ENCODE assay signal across 1 cellular context in genomic region chr18:3062798-3063563, GRCh38.
TF ChIP-seq lines count a peak whose summit lies in the region.

No MANE protein-coding gene starts in this region.

TF ChIP-seq in H1, 55 proteins besides CTCF, POLR2A, EP300 and RAD21 (continued from another document):
- TF ChIP-seq, protein P1, sequence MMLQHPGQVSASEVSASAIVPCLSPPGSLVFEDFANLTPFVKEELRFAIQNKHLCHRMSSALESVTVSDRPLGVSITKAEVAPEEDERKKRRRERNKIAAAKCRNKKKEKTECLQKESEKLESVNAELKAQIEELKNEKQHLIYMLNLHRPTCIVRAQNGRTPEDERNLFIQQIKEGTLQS (IDR thresholded peaks at IDR 0.05; ENCODE audit: insufficient read depth, low read depth, low read length): no peak
- TF ChIP-seq KDM5A (IDR thresholded peaks at IDR 0.05; ENCODE audit: low read length) (no peak), CBX5 (IDR thresholded peaks at IDR 0.05; ENCODE audit: low read depth, low read length) (no peak), KDM4A (IDR thresholded peaks at IDR 0.05; ENCODE audit: low read depth, low read length, severe bottlenecking) (no peak), HDAC2 (IDR thresholded peaks at IDR 0.05; ENCODE audit: borderline replicate concordance in 1 of 2, low read depth in 2 of 2, low read length in 2 of 2) (no peak)
- TF ChIP-seq, protein P2, sequence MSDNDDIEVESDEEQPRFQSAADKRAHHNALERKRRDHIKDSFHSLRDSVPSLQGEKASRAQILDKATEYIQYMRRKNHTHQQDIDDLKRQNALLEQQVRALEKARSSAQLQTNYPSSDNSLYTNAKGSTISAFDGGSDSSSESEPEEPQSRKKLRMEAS (IDR thresholded peaks at IDR 0.05): no peak
